Comparison of ENCODE assay signal across 16 cellular contexts in genomic region chr9:137646341-137646740, GRCh38.
"Had no signal": no experiment of that assay in that cellular context is flagged by ENCODE, and none has a peak within 500 bp of the region (broad histone marks: within the 10 kb centered on the region; RNA-seq: fewer than 3 reads in every experiment).

No MANE protein-coding gene starts in this region.

- H3K9me3 Mint-ChIP-seq: activated CD4-positive, alpha-beta T cell treated with anti-CD3 and anti-CD28 coated beads, Interleukin-2, amount 10 ng/mL, durations not matched to agents 7 days and 5 days; activated naive CD4-positive, alpha-beta T cell treated with anti-CD3 and anti-CD28 coated beads, Interleukin-2, amount 50 U/mL, for 24 hours; neural crest cell; T-cell had no signal

- H3K27me3 Mint-ChIP-seq: activated CD4-positive, alpha-beta T cell treated with anti-CD3 and anti-CD28 coated beads, Interleukin-2, amount 10 ng/mL, durations not matched to agents 7 days and 5 days; activated naive CD4-positive, alpha-beta T cell treated with anti-CD3 and anti-CD28 coated beads, Interleukin-2, amount 50 U/mL, for 24 hours; T-cell had no signal

- H3K4me3 Mint-ChIP-seq: neural crest cell had no signal

- ATAC-seq: body of pancreas, mucosa of descending colon, pancreas, T-cell had no signal

- H3K4me3 ChIP-seq: body of pancreas, mucosa of descending colon, pancreas, stomach had no signal

- H3K4me1 ChIP-seq: body of pancreas, pancreas had no signal

- H3K27ac ChIP-seq: body of pancreas, pancreas, thoracic aorta had no signal

- H3K27me3 ChIP-seq: body of pancreas, pancreas, stomach had no signal

- H3K9me3 ChIP-seq: body of pancreas, mucosa of descending colon, pancreas, stomach, thoracic aorta had no signal

- DNase-seq: activated CD4-positive, alpha-beta T cell treated with anti-CD3 and anti-CD28 coated beads, Interleukin-2, amount 10 ng/mL, durations not matched to agents 7 days and 5 days; activated CD4-positive, CD25-positive, alpha-beta regulatory T cell; amniotic stem cell; body of pancreas; central memory CD4-positive, alpha-beta T cell; dermis blood vessel endothelial cell; left cardiac atrium; mammary epithelial cell; mucosa of descending colon; pancreas; stimulated activated CD4-positive, alpha-beta T cell treated with anti-CD3 and anti-CD28 coated beads, Interleukin-4, amount 100 ng/mL, for 4 hours; stomach; T-cell had no signal
